ENCODE assay signal across 1 cellular context in genomic region chr1:91020967-91021685, GRCh38.
TF ChIP-seq lines count a peak whose summit lies in the region.

No MANE protein-coding gene starts in this region.

TF ChIP-seq in HepG2, 621 proteins besides CTCF, POLR2A, EP300 and RAD21 (continued from another document and continues in another):
- TF ChIP-seq PBX3 (CRISPR knock-in tag; IDR thresholded peaks at IDR 0.05; ENCODE audit: borderline replicate concordance) (no peak), ZNF484 (CRISPR knock-in tag; IDR thresholded peaks at IDR 0.05; ENCODE audit: borderline replicate concordance, low read depth) (no peak), SIN3B (IDR thresholded peaks at IDR 0.05; ENCODE audit: low read length) (no peak), GATAD2A (CRISPR knock-in tag; IDR thresholded peaks at IDR 0.05) (no peak), PHF20 (CRISPR knock-in tag; IDR thresholded peaks at IDR 0.05) (peak; percentile 6; the same call in 1 of the 2 replicates), MIER2 (CRISPR knock-in tag; IDR thresholded peaks at IDR 0.05) (no peak), ZNF775 (CRISPR knock-in tag; IDR thresholded peaks at IDR 0.05; ENCODE audit: borderline replicate concordance) (no peak), SIX4 (CRISPR knock-in tag; IDR thresholded peaks at IDR 0.05) (no peak), ZBTB4 (CRISPR knock-in tag; IDR thresholded peaks at IDR 0.05; ENCODE audit: borderline replicate concordance) (no peak), ARNTL (CRISPR knock-in tag; IDR thresholded peaks at IDR 0.05) (no peak), U2AF2 (IDR thresholded peaks at IDR 0.05; ENCODE audit: low read depth, low read length) (no peak), SAP130 (CRISPR knock-in tag; IDR thresholded peaks at IDR 0.05; ENCODE audit: low read depth) (no peak), PHF21A (CRISPR knock-in tag; IDR thresholded peaks at IDR 0.05) (no peak), ZNF460 (CRISPR knock-in tag; IDR thresholded peaks at IDR 0.05; ENCODE audit: borderline replicate concordance) (no peak), ZNF605 (CRISPR knock-in tag; IDR thresholded peaks at IDR 0.05) (no peak), RARA (CRISPR knock-in tag; IDR thresholded peaks at IDR 0.05) (no peak), ZNF773 (CRISPR knock-in tag; IDR thresholded peaks at IDR 0.05; ENCODE audit: borderline replicate concordance) (no peak), ZNF282 (IDR thresholded peaks at IDR 0.05; ENCODE audit: partially characterized antibody) (no peak), JUNB (CRISPR knock-in tag; IDR thresholded peaks at IDR 0.05; ENCODE audit: borderline replicate concordance) (no peak), CEBPZ (IDR thresholded peaks at IDR 0.05; ENCODE audit: low read length) (no peak), ZNF354B (CRISPR knock-in tag; IDR thresholded peaks at IDR 0.05) (no peak), ZNF552 (CRISPR knock-in tag; IDR thresholded peaks at IDR 0.05; ENCODE audit: borderline replicate concordance) (no peak), TMF1 (CRISPR knock-in tag; IDR thresholded peaks at IDR 0.05; ENCODE audit: low read depth) (no peak), ZFP90 (CRISPR knock-in tag; IDR thresholded peaks at IDR 0.05; ENCODE audit: borderline replicate concordance) (peak; percentile 56; the same call in 1 of the 2 replicates), SNAPC4 (CRISPR knock-in tag; IDR thresholded peaks at IDR 0.05) (no peak), KLF13 (CRISPR knock-in tag; IDR thresholded peaks at IDR 0.05) (no peak), ZNF431 (CRISPR knock-in tag; IDR thresholded peaks at IDR 0.05; ENCODE audit: borderline replicate concordance, low read depth) (no peak), GTF2F1 (IDR thresholded peaks at IDR 0.05; ENCODE audit: low read length) (no peak), NCOR1 (IDR thresholded peaks at IDR 0.05; ENCODE audit: borderline replicate concordance, low read length) (no peak), ZNF121 (CRISPR knock-in tag; IDR thresholded peaks at IDR 0.05) (peak; percentile 59; the same call in 1 of the 2 replicates), YEATS4 (CRISPR knock-in tag; IDR thresholded peaks at IDR 0.05; ENCODE audit: borderline replicate concordance) (peak; percentile 8; the same call in 1 of the 2 replicates), HINFP (CRISPR knock-in tag; IDR thresholded peaks at IDR 0.05; ENCODE audit: low read depth) (no peak), ZBTB39 (CRISPR knock-in tag; IDR thresholded peaks at IDR 0.05) (no peak), ZNF781 (CRISPR knock-in tag; IDR thresholded peaks at IDR 0.05; ENCODE audit: borderline replicate concordance, not compliant biosample characterization) (no peak), ZNF3 (CRISPR knock-in tag; IDR thresholded peaks at IDR 0.05) (peak; percentile 46; the same call in 1 of the 2 replicates), SSRP1 (CRISPR knock-in tag; IDR thresholded peaks at IDR 0.05) (no peak), MTERF4 (CRISPR knock-in tag; IDR thresholded peaks at IDR 0.05) (no peak), GTF3A (CRISPR knock-in tag; conservative IDR thresholded peaks at IDR 0.05) (no peak), RFXAP (CRISPR knock-in tag; IDR thresholded peaks at IDR 0.05; ENCODE audit: borderline replicate concordance) (0 out of 2 replicates have a peak, but pooled peaks have one; percentile 58), MTF1 (CRISPR knock-in tag; IDR thresholded peaks at IDR 0.05) (no peak), ADNP (CRISPR knock-in tag; IDR thresholded peaks at IDR 0.05) (no peak), REST (IDR thresholded peaks at IDR 0.05; ENCODE audit: borderline replicate concordance in 1 of 2, low read depth in 1 of 2, low read length in 2 of 2) (no peak), ZFP82 (CRISPR knock-in tag; IDR thresholded peaks at IDR 0.05; ENCODE audit: borderline replicate concordance) (no peak)
